Comparison of ENCODE assay signal across 14 cellular contexts in the genomic region with DNA sequence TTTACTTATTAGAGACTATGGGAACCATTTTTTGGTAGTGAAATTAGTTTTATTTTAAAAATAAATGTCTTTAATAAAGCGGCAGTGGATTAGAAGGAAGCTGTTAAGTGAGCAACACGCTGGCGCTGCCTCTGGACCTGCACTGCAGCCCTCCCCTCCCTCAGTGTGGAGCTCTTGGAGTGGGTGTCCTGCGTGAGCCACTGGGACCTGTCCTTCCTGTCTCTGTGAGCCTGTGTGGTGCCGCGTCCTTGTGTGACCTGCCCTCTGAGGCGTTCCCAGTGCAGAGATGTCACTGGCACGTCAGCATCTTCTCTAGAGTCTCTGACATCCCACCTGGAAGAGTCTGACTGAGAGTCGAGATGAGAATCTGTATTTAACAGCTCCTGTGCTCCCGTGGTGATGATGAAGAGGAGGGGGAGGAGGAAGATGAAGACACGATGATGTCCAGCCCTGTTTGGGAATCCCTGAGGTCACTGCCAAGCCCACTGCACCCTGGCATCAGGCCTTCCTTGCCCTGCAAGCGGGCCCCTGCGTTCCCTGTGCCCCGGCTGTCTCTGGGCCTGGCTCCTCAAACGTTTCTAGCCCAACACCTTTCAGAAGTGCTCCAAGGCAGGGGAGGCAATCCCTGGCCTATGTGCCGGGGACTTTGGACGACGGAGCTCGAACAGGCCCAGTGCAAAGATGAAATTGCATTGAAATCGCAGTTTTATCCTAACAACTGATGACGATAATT.
DNase-seq lines count a peak whose midpoint lies in the region; ATAC-seq and TF ChIP-seq lines count a peak whose summit lies in the region.
"Had no signal": no experiment of that assay in that cellular context is flagged by ENCODE, and none has a peak within 500 bp of the region (broad histone marks: within the 10 kb centered on the region; RNA-seq: fewer than 3 reads in every experiment).

No MANE protein-coding gene starts in this region.

- H3K4me3 Mint-ChIP-seq in MCF 10A (ENCODE audit: unreplicated experiment) = no peak overlapping the region

- POLR2A ChIA-PET in MCF 10A (lab: Yijun Ruan, JAX) = no interaction called here

- 79 to 86% methylated on average over 16 to 17 of the region's 21 CpGs for WGBS in esophagus squamous epithelium, 2 donors

- no peak for TF ChIP-seq CTCF in MCF 10A (IDR thresholded peaks at IDR 0.05; ENCODE audit: unreplicated experiment)
- no peak for TF ChIP-seq CTCF in breast epithelium (IDR thresholded peaks at IDR 0.05)
- no peak for TF ChIP-seq CTCF in esophagus squamous epithelium (IDR thresholded peaks at IDR 0.05)
- TF ChIP-seq CTCF in lower lobe of right lung (IDR thresholded peaks at IDR 0.05) = no peak
- no peak for TF ChIP-seq CTCF in upper lobe of right lung (IDR thresholded peaks at IDR 0.05)

- H3K27ac Mint-ChIP-seq in MCF 10A (ENCODE audit: low read depth, unreplicated experiment) = peak overlapping the region; percentile 95

- H3K27me3 ChIP-seq in breast epithelium = no peaks in the 10 kb centered on the region
- no peaks in the 10 kb centered on the region for H3K27me3 ChIP-seq in esophagus squamous epithelium
- no peaks in the 10 kb centered on the region for H3K27me3 ChIP-seq in lower lobe of right lung (ENCODE audit: low read depth)
- no peaks in the 10 kb centered on the region for H3K27me3 ChIP-seq in upper lobe of right lung

- H3K9me3 ChIP-seq in breast epithelium (no peaks in the 10 kb centered on the region), esophagus squamous epithelium (no peaks in the 10 kb centered on the region), lower lobe of right lung (no peaks in the 10 kb centered on the region), upper lobe of right lung (no peaks in the 10 kb centered on the region)

- TF ChIP-seq POLR2A in breast epithelium (IDR thresholded peaks at IDR 0.05) (no peak), esophagus squamous epithelium (IDR thresholded peaks at IDR 0.05) (no peak)

- H3K27ac ChIP-seq in breast epithelium (no peak overlapping the region), esophagus squamous epithelium (peak overlapping the region in 3 of 4 donors; percentile 87 to 95 (median 95)), lower lobe of right lung (peak overlapping the region; percentile 85), upper lobe of right lung (peak overlapping the region; percentile 87)
- H3K27ac ChIP-seq: GM23248 had no signal

- intact Hi-C loops in MCF 10A (cut with micrococcal nuclease) (no loop called here), breast epithelium (cut with DNase I; ENCODE audit: low total_unique reads) (no loop called here), esophagus squamous epithelium (cut with DNase I) (no loop called here), lower lobe of right lung (cut with DNase I) (no loop called here), upper lobe of right lung (cut with DNase I) (no loop called here)

- H3K27me3 Mint-ChIP-seq in MCF 10A (ENCODE audit: insufficient read depth, unreplicated experiment) = no peaks in the 10 kb centered on the region

- DNase-seq in MCF 10A (ENCODE audit: unreplicated experiment) (no peak), breast epithelium (ENCODE audit: low spot score in 2 of 2) (no peak), esophagus squamous epithelium (lab: John Stamatoyannopoulos, UW) (no peak), lower lobe of right lung (peak; percentile 23), upper lobe of right lung (peak; percentile 46), germinal center (ENCODE audit: low spot score) (no peak), KBM-7 (no peak)
- DNase-seq: DMS153, GM23248, NCI-H1048, NCI-H146, NCI-H2107, PC-3 had no signal

- no peaks in the 10 kb centered on the region for H3K9me3 Mint-ChIP-seq in MCF 10A (ENCODE audit: unreplicated experiment)

- H3K4me1 Mint-ChIP-seq in MCF 10A (ENCODE audit: insufficient read depth, unreplicated experiment) = peaks cover 28% of the 10 kb centered on the region

- H3K4me3 ChIP-seq in breast epithelium (no peak overlapping the region), esophagus squamous epithelium (no peak overlapping the region), lower lobe of right lung (no peak overlapping the region), upper lobe of right lung (no peak overlapping the region)
- H3K4me3 ChIP-seq: GM23248 had no signal

- BruUV-seq in MCF 10A (replicated peaks; lab: Mats Ljungman, UMichigan) = no TSS peak

- in situ Hi-C loops in KBM-7 (cut with MboI; ENCODE audit: low pct_unique_long_range_greater_than_20kb, low sequenced_read_pairs) = no loop called here

- ATAC-seq in lower lobe of right lung (no peak), upper lobe of right lung (no peak), HG02885 (IDR thresholded peaks at IDR 0.05; ENCODE audit: poor library complexity, unreplicated experiment) (no peak)
- ATAC-seq: PC-3 had no signal

- no peaks in the 10 kb centered on the region for H3K4me1 ChIP-seq in breast epithelium
- peaks cover 44 to 79% (median 44%) of the 10 kb centered on the region in 3 donors for H3K4me1 ChIP-seq in esophagus squamous epithelium
- peaks cover 20% of the 10 kb centered on the region for H3K4me1 ChIP-seq in lower lobe of right lung
- peaks cover 11% of the 10 kb centered on the region for H3K4me1 ChIP-seq in upper lobe of right lung

- CTCF ChIA-PET in MCF 10A (lab: Yijun Ruan, JAX) = interaction anchor here (1.3 kb wide), 1 partner anchor 49 kb away, joined by 3 read pairs; no protein-coding TSS in a partner anchor

- H3K36me3 ChIP-seq in breast epithelium (no peaks in the 10 kb centered on the region), esophagus squamous epithelium (peaks cover 0 to 17% (median 0%) of the 10 kb centered on the region in 3 donors), lower lobe of right lung (peaks cover 16% of the 10 kb centered on the region), upper lobe of right lung (peaks cover 8% of the 10 kb centered on the region)

- H3K36me3 Mint-ChIP-seq in MCF 10A (ENCODE audit: insufficient read depth, unreplicated experiment) = peaks cover 6% of the 10 kb centered on the region

Comparison
In these comparisons a context has a peak if more than half of its experiments do, and no peak if none do; other contexts are left out.
1. DNase-seq: peak in lower lobe of right lung (single experiment) and upper lobe of right lung (single experiment); none in MCF 10A (single experiment), breast epithelium (0 of 2), esophagus squamous epithelium (single experiment), germinal center (single experiment) and KBM-7 (single experiment).
2. H3K27ac ChIP-seq: peak in esophagus squamous epithelium (3 of 4), lower lobe of right lung (single experiment) and upper lobe of right lung (single experiment); none in breast epithelium (0 of 2).